ENCODE assay signal across 15 cellular contexts in the genomic region with DNA sequence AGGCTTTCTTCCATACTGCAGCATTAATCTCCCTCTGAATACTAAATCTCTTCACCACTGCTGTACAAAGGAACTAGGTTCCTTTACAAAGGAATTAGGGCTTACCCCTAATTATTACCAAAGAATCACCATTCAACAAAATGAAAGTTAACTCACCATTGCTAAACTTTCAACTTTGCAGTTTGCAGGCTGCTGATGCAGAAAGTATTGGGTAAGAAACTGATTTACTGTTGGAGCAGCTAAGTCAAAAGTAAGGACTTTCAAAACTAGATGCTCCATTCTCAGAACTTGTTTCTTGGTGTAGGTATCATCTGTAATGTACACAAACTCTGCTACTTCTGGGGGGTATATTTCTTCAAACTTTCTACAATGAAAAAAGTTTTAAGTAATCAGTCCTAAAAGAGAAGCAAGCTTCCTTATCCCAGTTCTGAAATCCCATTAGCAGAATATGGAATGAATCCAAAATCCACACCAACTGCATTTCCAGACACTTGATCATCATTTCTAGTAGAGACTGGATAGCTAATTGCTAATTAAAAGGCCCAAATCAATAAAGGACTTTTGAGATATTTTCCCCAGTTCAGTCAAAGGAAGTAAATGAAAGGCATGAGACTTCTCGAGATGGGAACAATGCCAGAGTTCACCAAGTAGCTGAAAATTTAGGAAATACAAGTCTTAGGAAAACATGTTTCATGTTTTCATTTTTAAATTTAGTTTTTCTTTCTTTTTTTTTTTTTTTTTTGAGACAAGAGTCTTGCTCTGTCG. TPM values are rescaled to one million over a fixed set of nuclear protein-coding genes. Genes with fewer than 3 reads are reported as not detected.
DNase-seq lines count a peak whose midpoint lies in the region; ATAC-seq, FAIRE-seq and TF ChIP-seq lines count a peak whose summit lies in the region.
"Had no signal": no experiment of that assay in that cellular context is flagged by ENCODE, and none has a peak within 500 bp of the region (broad histone marks: within the 10 kb centered on the region; RNA-seq: fewer than 3 reads in every experiment).

No MANE protein-coding gene starts in this region.

- intact Hi-C loops in CD4-positive, alpha-beta T cell (cut with DNase I, micrococcal nuclease): loop anchor here in 1 of 2 experiments (2.0 kb wide), 1 partner anchor 17 kb away; no protein-coding TSS in a partner anchor

- H3K4me3 Mint-ChIP-seq in CD4-positive, alpha-beta T cell: no peak overlapping the region
- no peak overlapping the region for H3K4me3 Mint-ChIP-seq in activated naive CD8-positive, alpha-beta T cell treated with anti-CD3 and anti-CD28 coated beads for 36 hours

- TF ChIP-seq CTCF in CD4-positive, alpha-beta T cell (IDR thresholded peaks at IDR 0.05): no peak
- TF ChIP-seq CTCF in HEK293 (tag by site-specific recombination; IDR thresholded peaks at IDR 0.05) (no peak), fibroblast of the aortic adventitia (IDR thresholded peaks at IDR 0.05; ENCODE audit: insufficient read depth, low read length) (no peak), GM10248 (IDR thresholded peaks at IDR 0.05; ENCODE audit: control extremely low read depth, extremely low read depth, low read depth, missing control alignments) (no peak)

- H3K4me3 ChIP-seq in HEK293 (ENCODE audit: low read depth, low read length) (no peak overlapping the region), fibroblast of the aortic adventitia (ENCODE audit: low read depth, low read length) (no peak overlapping the region)

- no peak for ATAC-seq in CD4-positive, alpha-beta T cell (ENCODE audit: poor library complexity)
- ATAC-seq: left lobe of liver had no signal

- H3K9me3 ChIP-seq in CD4-positive, alpha-beta T cell (ENCODE audit: control insufficient read depth, low read length): no peaks in the 10 kb centered on the region
- no peaks in the 10 kb centered on the region for H3K9me3 ChIP-seq in HEK293 (ENCODE audit: control insufficient read depth, insufficient read depth, low read depth, low read length)

- DNase-seq in CD4-positive, alpha-beta T cell: no peak
- no peak for DNase-seq in activated naive CD8-positive, alpha-beta T cell treated with anti-CD3 and anti-CD28 coated beads for 36 hours
- peak; percentile 28 for DNase-seq in fibroblast of the aortic adventitia (ENCODE audit: low read depth)
- no peak for DNase-seq in RKO (ENCODE audit: low spot score)
- DNase-seq in RCC 7860 (ENCODE audit: low spot score): no peak
- no peak for DNase-seq in GM10248 (ENCODE audit: extremely low spot score)
- DNase-seq: anterior cingulate cortex; C1 segment of cervical spinal cord; KG1; NCI-H1436 treated with DMSO at 0.1 percent for 48 hours; NCI-H2227 treated with DMSO at 0.1 percent for 48 hours; posterior cingulate gyrus; stimulated activated CD4-positive, alpha-beta T cell treated with anti-CD3 and anti-CD28 coated beads, Interleukin-12 subunit alpha, Interleukin-12 subunit beta, amount 100 ng/mL, for 4 hours had no signal

- H3K9me3 Mint-ChIP-seq in CD4-positive, alpha-beta T cell: no peaks in the 10 kb centered on the region
- no peaks in the 10 kb centered on the region for H3K9me3 Mint-ChIP-seq in activated naive CD8-positive, alpha-beta T cell treated with anti-CD3 and anti-CD28 coated beads for 36 hours

- H3K36me3 ChIP-seq in HEK293 (ENCODE audit: control insufficient read depth in 2 of 2, insufficient read depth in 1 of 2, low read length in 2 of 2): peaks cover 38 to 82% of the 10 kb centered on the region in 2 experiments

- H3K27me3 ChIP-seq in CD4-positive, alpha-beta T cell (ENCODE audit: control insufficient read depth, insufficient read depth, low read length): no peaks in the 10 kb centered on the region

- POLR2A ChIA-PET in CD4-positive, alpha-beta T cell (lab: Charles Lee): interaction anchor here (1.5 to 2.1 kb wide), 2 partner anchors 18 to 913 kb away, joined by 3 to 8 read pairs; a partner anchor contains a TSS
- POLR2A ChIA-PET in HEK293 (lab: Yijun Ruan, JAX): interaction anchor here (0.9 kb wide), 1 partner anchor 9 kb away, joined by 5 read pairs; no protein-coding TSS in a partner anchor
- POLR2A ChIA-PET in GM10248 (lab: Yijun Ruan, JAX): no interaction called here

- peaks cover 20% of the 10 kb centered on the region for H3K4me1 Mint-ChIP-seq in CD4-positive, alpha-beta T cell (ENCODE audit: low read depth)
- peaks cover 23% of the 10 kb centered on the region for H3K4me1 Mint-ChIP-seq in activated naive CD8-positive, alpha-beta T cell treated with anti-CD3 and anti-CD28 coated beads for 36 hours

- H3K4me1 ChIP-seq in HEK293 (ENCODE audit: control insufficient read depth, insufficient read depth, low read length): no peaks in the 10 kb centered on the region; the same call in 1 of the 2 replicates

- FAIRE-seq in RCC 7860 (lab: Jason Lieb, UNC): no peak

- CTCF ChIA-PET in CD4-positive, alpha-beta T cell (lab: Charles Lee): no interaction called here
- CTCF ChIA-PET in HEK293 (lab: Yijun Ruan, JAX): no interaction called here
- CTCF ChIA-PET in GM10248 (lab: Yijun Ruan, JAX): interaction anchor here (0.9 to 1.4 kb wide), 2 partner anchors 8 to 11 kb away, joined by 3 to 5 read pairs; no protein-coding TSS in a partner anchor

- H3K27ac Mint-ChIP-seq in CD4-positive, alpha-beta T cell: peak overlapping the region; percentile 5
- peak overlapping the region; percentile 8 for H3K27ac Mint-ChIP-seq in activated naive CD8-positive, alpha-beta T cell treated with anti-CD3 and anti-CD28 coated beads for 36 hours

- peaks cover 50% of the 10 kb centered on the region for H3K36me3 Mint-ChIP-seq in CD4-positive, alpha-beta T cell (ENCODE audit: low read depth)
- H3K36me3 Mint-ChIP-seq in activated naive CD8-positive, alpha-beta T cell treated with anti-CD3 and anti-CD28 coated beads for 36 hours: peaks cover 53% of the 10 kb centered on the region

- no peak overlapping the region for H3K27ac ChIP-seq in CD4-positive, alpha-beta T cell (ENCODE audit: low read depth, low read length)
- H3K27ac ChIP-seq in HEK293 (ENCODE audit: extremely low read depth, low read depth, low read length): no peak overlapping the region

- H3K27me3 Mint-ChIP-seq in CD4-positive, alpha-beta T cell: no peaks in the 10 kb centered on the region
- no peaks in the 10 kb centered on the region for H3K27me3 Mint-ChIP-seq in activated naive CD8-positive, alpha-beta T cell treated with anti-CD3 and anti-CD28 coated beads for 36 hours

TF ChIP-seq in HEK293, 187 proteins besides CTCF, POLR2A, EP300 and RAD21:
- TF ChIP-seq, protein P1, sequence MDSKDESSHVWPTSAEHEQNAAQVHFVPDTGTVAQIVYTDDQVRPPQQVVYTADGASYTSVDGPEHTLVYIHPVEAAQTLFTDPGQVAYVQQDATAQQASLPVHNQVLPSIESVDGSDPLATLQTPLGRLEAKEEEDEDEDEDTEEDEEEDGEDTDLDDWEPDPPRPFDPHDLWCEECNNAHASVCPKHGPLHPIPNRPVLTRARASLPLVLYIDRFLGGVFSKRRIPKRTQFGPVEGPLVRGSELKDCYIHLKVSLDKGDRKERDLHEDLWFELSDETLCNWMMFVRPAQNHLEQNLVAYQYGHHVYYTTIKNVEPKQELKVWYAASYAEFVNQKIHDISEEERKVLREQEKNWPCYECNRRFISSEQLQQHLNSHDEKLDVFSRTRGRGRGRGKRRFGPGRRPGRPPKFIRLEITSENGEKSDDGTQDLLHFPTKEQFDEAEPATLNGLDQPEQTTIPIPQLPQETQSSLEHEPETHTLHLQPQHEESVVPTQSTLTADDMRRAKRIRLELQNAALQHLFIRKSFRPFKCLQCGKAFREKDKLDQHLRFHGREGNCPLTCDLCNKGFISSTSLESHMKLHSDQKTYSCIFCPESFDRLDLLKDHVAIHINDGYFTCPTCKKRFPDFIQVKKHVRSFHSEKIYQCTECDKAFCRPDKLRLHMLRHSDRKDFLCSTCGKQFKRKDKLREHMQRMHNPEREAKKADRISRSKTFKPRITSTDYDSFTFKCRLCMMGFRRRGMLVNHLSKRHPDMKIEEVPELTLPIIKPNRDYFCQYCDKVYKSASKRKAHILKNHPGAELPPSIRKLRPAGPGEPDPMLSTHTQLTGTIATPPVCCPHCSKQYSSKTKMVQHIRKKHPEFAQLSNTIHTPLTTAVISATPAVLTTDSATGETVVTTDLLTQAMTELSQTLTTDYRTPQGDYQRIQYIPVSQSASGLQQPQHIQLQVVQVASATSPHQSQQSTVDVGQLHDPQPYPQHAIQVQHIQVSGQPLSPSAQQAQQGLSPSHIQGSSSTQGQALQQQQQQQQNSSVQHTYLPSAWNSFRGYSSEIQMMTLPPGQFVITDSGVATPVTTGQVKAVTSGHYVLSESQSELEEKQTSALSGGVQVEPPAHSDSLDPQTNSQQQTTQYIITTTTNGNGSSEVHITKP (tag by site-specific recombination; IDR thresholded peaks at IDR 0.05): no peak
- TF ChIP-seq PRDM1 (tag by site-specific recombination; IDR thresholded peaks at IDR 0.05) (peak; percentile 34), ZNF777 (tag by site-specific recombination; IDR thresholded peaks at IDR 0.05; ENCODE audit: borderline replicate concordance) (no peak)

RNA-seq across cellular contexts. Expression of a gene that starts 4.3 kb away (rescaled TPM):
- under 1 TPM; 0.34 to 0.41 TPM for total RNA-seq in CD4-positive, alpha-beta T cell
- 100 to 1,000 TPM; 127 to 128 TPM for total RNA-seq in activated naive CD8-positive, alpha-beta T cell treated with anti-CD3 and anti-CD28 coated beads for 36 hours
- 3.8 and 63.9 TPM in 2 replicates for total RNA-seq in fibroblast of the aortic adventitia (ENCODE audit: low replicate concordance)

RNA-seq across cellular contexts. Expression of a gene that starts 18.3 kb away (rescaled TPM):
- 10 to 100 TPM; 71.6 to 72.7 TPM for total RNA-seq in CD4-positive, alpha-beta T cell
- total RNA-seq in activated naive CD8-positive, alpha-beta T cell treated with anti-CD3 and anti-CD28 coated beads for 36 hours: 10 to 100 TPM; 96.1 to 97.4 TPM
- 26.8 and 50.7 TPM in 2 replicates for total RNA-seq in fibroblast of the aortic adventitia (ENCODE audit: low replicate concordance)

RNA-seq across cellular contexts. Expression of a gene that starts 50.9 kb away (rescaled TPM):
- 1 to 10 TPM; 3.0 to 3.8 TPM for total RNA-seq in CD4-positive, alpha-beta T cell
- total RNA-seq in activated naive CD8-positive, alpha-beta T cell treated with anti-CD3 and anti-CD28 coated beads for 36 hours: 10 to 100 TPM; 22.7 to 23.9 TPM
- total RNA-seq in fibroblast of the aortic adventitia (ENCODE audit: low replicate concordance): 17.8 and 24.3 TPM in 2 replicates

RNA-seq across cellular contexts. Expression of a gene that starts 54.4 kb away (rescaled TPM):
- total RNA-seq in CD4-positive, alpha-beta T cell: not detected
- total RNA-seq in activated naive CD8-positive, alpha-beta T cell treated with anti-CD3 and anti-CD28 coated beads for 36 hours: not detected
- 0.45 and 1.1 TPM in 2 replicates for total RNA-seq in fibroblast of the aortic adventitia (ENCODE audit: low replicate concordance)
- total RNA-seq: left lobe of liver had no signal
